Comparison of ENCODE assay signal across 16 cellular contexts in genomic region chr4:84691800-84692199, GRCh38.
DNase-seq lines count a peak whose midpoint lies in the region; ATAC-seq and TF ChIP-seq lines count a peak whose summit lies in the region.
"Had no signal": no experiment of that assay in that cellular context is flagged by ENCODE, and none has a peak within 500 bp of the region (broad histone marks: within the 10 kb centered on the region; RNA-seq: fewer than 3 reads in every experiment).

No MANE protein-coding gene starts in this region.

- H3K36me3 ChIP-seq in GM23248 (ENCODE audit: low read depth) = peaks cover 53% of the 10 kb centered on the region
- peaks cover 75% of the 10 kb centered on the region for H3K36me3 ChIP-seq in SJSA1
- peaks cover 3 to 94% of the 10 kb centered on the region in 2 donors for H3K36me3 ChIP-seq in psoas muscle (ENCODE audit: insufficient read depth in 1 of 2, low read depth in 1 of 2)
- no peaks in the 10 kb centered on the region for H3K36me3 ChIP-seq in colonic mucosa
- H3K36me3 ChIP-seq: uterus had no signal

- WGBS in GM23248 (ENCODE audit: low coverage in 1 of 2, low lambda C conversion rate in 2 of 2, missing lambda C conversion rate in 2 of 2), 2 experiments = 54 to 55% methylated on average over 1 of the region's 1 CpG
- 97 to 100% (median 99%) methylated on average over 1 of the region's 1 CpG for WGBS in psoas muscle, 3 donors

- intact Hi-C loops in dorsolateral prefrontal cortex (cut with DNase I) = no loop called here
- intact Hi-C loops in psoas muscle (cut with DNase I) = no loop called here
- intact Hi-C loops in colonic mucosa (cut with DNase I) = no loop called here

- no peaks in the 10 kb centered on the region for H3K79me2 ChIP-seq in GM23248 (ENCODE audit: insufficient read depth)

- H3K4me3 ChIP-seq in GM23248 (no peak overlapping the region), SJSA1 (no peak overlapping the region), dorsolateral prefrontal cortex (no peak overlapping the region), psoas muscle (no peak overlapping the region), colonic mucosa (no peak overlapping the region)
- H3K4me3 ChIP-seq: uterus had no signal

- peaks cover 40% of the 10 kb centered on the region for H3F3A ChIP-seq in GM23248 (ENCODE audit: insufficient read depth)

- H3K9ac ChIP-seq in GM23248 (no peak overlapping the region), colonic mucosa (ENCODE audit: low read depth in 2 of 2, low read length in 2 of 2) (no peak overlapping the region)

- H3K27me3 ChIP-seq in GM23248 (replicated peaks; ENCODE audit: insufficient read depth) (no peaks in the 10 kb centered on the region), SJSA1 (replicated peaks) (no peaks in the 10 kb centered on the region), dorsolateral prefrontal cortex (no peaks in the 10 kb centered on the region), psoas muscle (ENCODE audit: insufficient read depth in 3 of 3, low read length in 2 of 3) (no peaks in the 10 kb centered on the region), colonic mucosa (no peaks in the 10 kb centered on the region)
- H3K27me3 ChIP-seq: uterus had no signal

- H4K20me1 ChIP-seq in GM23248 (ENCODE audit: insufficient read depth) = peaks cover 4% of the 10 kb centered on the region; the same call in 1 of the 2 replicates

- no peak overlapping the region for H2AFZ ChIP-seq in GM23248

- ATAC-seq in psoas muscle = no peak

- H3K27ac ChIP-seq in GM23248 = peak overlapping the region; percentile 66
- H3K27ac ChIP-seq in SJSA1 = peak overlapping the region; percentile 56
- peak overlapping the region in 53 of 59 donors; percentile 5 to 88 (median 59) for H3K27ac ChIP-seq in dorsolateral prefrontal cortex
- H3K27ac ChIP-seq in psoas muscle = peak overlapping the region; percentile 58
- H3K27ac ChIP-seq in colonic mucosa = no peak overlapping the region
- H3K27ac ChIP-seq: uterus had no signal

- no peak for TF ChIP-seq CTCF in dorsolateral prefrontal cortex (IDR thresholded peaks at IDR 0.05 in 54 of 56, conservative IDR thresholded peaks at IDR 0.05 in 2 of 56; ENCODE audit: low read depth in 1 of 56, partially characterized antibody in 56 of 56)
- TF ChIP-seq CTCF in psoas muscle (IDR thresholded peaks at IDR 0.05) = no peak
- no peak for TF ChIP-seq CTCF in colonic mucosa (IDR thresholded peaks at IDR 0.05)

- DNase-seq in GM23248 (peak; percentile 2), SJSA1 (ENCODE audit: low read depth in 1 of 2, low spot score in 2 of 2) (no peak), dorsolateral prefrontal cortex (no peak), psoas muscle (no peak), colonic mucosa (no peak), cerebellar cortex (ENCODE audit: low spot score) (no peak), NCI-H1092 treated with DMSO at 0.1 percent for 48 hours (lab: John Stamatoyannopoulos, UW) (no peak)
- DNase-seq in activated CD8-positive, alpha-beta memory T cell treated with anti-CD3 and anti-CD28 coated beads for 24 hours = no peak
- DNase-seq: activated CD4-positive, alpha-beta T cell treated with anti-CD3 and anti-CD28 coated beads for 1 hour; activated naive CD4-positive, alpha-beta T cell treated with anti-CD3 and anti-CD28 coated beads for 36 hours; activated T-cell treated with anti-CD3 and anti-CD28 coated beads, Interleukin-2, amount 50 U/mL, for 72 hours; left cardiac atrium; naive thymus-derived CD4-positive, alpha-beta T cell; NCI-H1105; NCI-H2081 treated with DMSO at 0.1 percent for 48 hours; uterus had no signal

- in situ Hi-C loops in GM23248 (cut with MboI) = no loop called here

- H3K9me2 ChIP-seq in GM23248 (ENCODE audit: insufficient read depth) = no peaks in the 10 kb centered on the region

- peak overlapping the region; percentile 78 for H3K4me2 ChIP-seq in GM23248 (ENCODE audit: unreplicated experiment)

- H3K9me3 ChIP-seq in GM23248 (ENCODE audit: low read depth) (no peaks in the 10 kb centered on the region), SJSA1 (replicated peaks) (no peaks in the 10 kb centered on the region), psoas muscle (no peaks in the 10 kb centered on the region), colonic mucosa (no peaks in the 10 kb centered on the region)
- H3K9me3 ChIP-seq: uterus had no signal

- H3K4me1 ChIP-seq in GM23248 (ENCODE audit: insufficient read depth) (peaks cover 23% of the 10 kb centered on the region), SJSA1 (replicated peaks) (peaks cover 51% of the 10 kb centered on the region), psoas muscle (peaks cover 15% of the 10 kb centered on the region), colonic mucosa (no peaks in the 10 kb centered on the region)
- H3K4me1 ChIP-seq: uterus had no signal
